Comparison of ENCODE assay signal across 18 cellular contexts in genomic region chr12:131087991-131088700, GRCh38.
DNase-seq lines count a peak whose midpoint lies in the region; ATAC-seq and TF ChIP-seq lines count a peak whose summit lies in the region.
"Had no signal": no experiment of that assay in that cellular context is flagged by ENCODE, and none has a peak within 500 bp of the region (broad histone marks: within the 10 kb centered on the region; RNA-seq: fewer than 3 reads in every experiment).

No MANE protein-coding gene starts in this region.

- no peaks in the 10 kb centered on the region for H4K20me1 ChIP-seq in H9 (ENCODE audit: control insufficient read depth, insufficient read depth, insufficient read length)

- no peak overlapping the region for H4K91ac ChIP-seq in H9 (ENCODE audit: insufficient read length, low read depth, low read length)

- no peak overlapping the region for H2BK120ac ChIP-seq in H9 (ENCODE audit: low read depth, low read length, poor library complexity, severe bottlenecking)

- ATAC-seq in lower lobe of right lung, result no peak
- ATAC-seq in stimulated activated naive CD8-positive, alpha-beta T cell treated with anti-CD3 and anti-CD28 coated beads, Interleukin-15, Interleukin-2, amounts not matched to agents 100 U/mL and 50 U/mL, for 24 hours, result no peak
- ATAC-seq: HCT116 had no signal

- H3K56ac ChIP-seq in H9 (ENCODE audit: insufficient read length, low read depth, low read length), result no peak overlapping the region

- no peaks in the 10 kb centered on the region for H3K27me3 Mint-ChIP-seq in H9 (ENCODE audit: low read depth)

- H3K79me1 ChIP-seq in H9 (ENCODE audit: insufficient read depth, low read depth, low read length, poor library complexity, severe bottlenecking), result no peaks in the 10 kb centered on the region

- no peak overlapping the region for H3K27ac ChIP-seq in H9 (ENCODE audit: insufficient read length, low read depth, low read length)
- H3K27ac ChIP-seq in adrenal gland, result no peak overlapping the region
- H3K27ac ChIP-seq in lower lobe of right lung, result no peak overlapping the region
- no peak overlapping the region for H3K27ac ChIP-seq in suprapubic skin
- H3K27ac ChIP-seq in esophagus squamous epithelium, result no peak overlapping the region
- H3K27ac ChIP-seq: KMS-11, neutrophil had no signal

- H3K27me3 ChIP-seq in H9 (ENCODE audit: insufficient read depth, low read length) (no peaks in the 10 kb centered on the region), adrenal gland (no peaks in the 10 kb centered on the region), lower lobe of right lung (ENCODE audit: low read depth) (no peaks in the 10 kb centered on the region), suprapubic skin (peaks cover 8% of the 10 kb centered on the region), esophagus squamous epithelium (peaks cover 0 to 3% (median 0%) of the 10 kb centered on the region in 4 donors)

- no CpG with 5 or more reads among the region's 38 CpGs for WGBS in H9 (ENCODE audit: extremely low coverage, insufficient read length, low lambda C conversion rate)
- WGBS in adrenal gland, 4 donors, result 82 to 87% (median 85%) methylated on average over 29 to 38 of the region's 38 CpGs
- 78% methylated on average over 37 of the region's 38 CpGs for whole genome bisulfite sequencing in suprapubic skin
- WGBS in esophagus squamous epithelium, 2 donors, result 67 to 84% methylated on average over 10 to 20 of the region's 38 CpGs

- no peak overlapping the region; a peak in 1 of 7 replicates for H3K27ac Mint-ChIP-seq in H9
- H3K27ac Mint-ChIP-seq: activated naive CD4-positive, alpha-beta T cell treated with anti-CD3 and anti-CD28 coated beads, Interleukin-2, amount 10 ng/mL, durations not matched to agents 7 days and 5 days; T-helper 2 cell treated with Interferon-gamma antibody and Interleukin-4, amounts not matched to agents 5 μg/mL and 100 μg/mL, for 36 hours had no signal

- TF ChIP-seq CTCF in H9 (conservative IDR thresholded peaks at IDR 0.05), result no peak
- TF ChIP-seq CTCF in adrenal gland (IDR thresholded peaks at IDR 0.05), result no peak
- TF ChIP-seq CTCF in lower lobe of right lung (IDR thresholded peaks at IDR 0.05), result no peak
- no peak for TF ChIP-seq CTCF in suprapubic skin (IDR thresholded peaks at IDR 0.05)
- no peak for TF ChIP-seq CTCF in esophagus squamous epithelium (IDR thresholded peaks at IDR 0.05)

- H3K18ac ChIP-seq in H9 (ENCODE audit: insufficient read length, low read depth, low read length), result no peak overlapping the region

- H3K4ac ChIP-seq in H9 (ENCODE audit: low read depth, low read length), result no peak overlapping the region

- H2BK15ac ChIP-seq in H9 (ENCODE audit: low read depth, low read length), result no peak overlapping the region

- no peaks in the 10 kb centered on the region for H3K23me2 ChIP-seq in H9 (ENCODE audit: insufficient read length, low read depth, low read length, poor library complexity, severe bottlenecking)

- DNase-seq in H9 (peak; percentile 27), adrenal gland (peak in 4 of 7 donors; percentile 5 to 18 (median 6)), lower lobe of right lung (peak; percentile 40), suprapubic skin (ENCODE audit: low spot score in 2 of 2) (peak; percentile 52 to 72), esophagus squamous epithelium (lab: John Stamatoyannopoulos, UW) (no peak)
- DNase-seq in activated CD4-positive, CD25-positive, alpha-beta regulatory T cell treated with anti-CD3 and anti-CD28 coated beads, Interleukin-2, amount 50 U/mL, for 72 hours, result no peak
- DNase-seq in stimulated activated naive CD8-positive, alpha-beta T cell treated with anti-CD3 and anti-CD28 coated beads, Interleukin-15, Interleukin-2, amounts not matched to agents 100 U/mL and 50 U/mL, for 24 hours, result no peak
- DNase-seq: activated naive CD4-positive, alpha-beta T cell treated with anti-CD3 and anti-CD28 coated beads, Interleukin-2, amount 10 ng/mL, durations not matched to agents 7 days and 5 days; foreskin fibroblast; hippocampal formation; NCI-H1048; NCI-H2171; NCI-H748 treated with DMSO at 0.1 percent for 48 hours; OCI-M1 had no signal

- H3K4me2 ChIP-seq in H9 (ENCODE audit: insufficient read depth, insufficient read length, low read length), result no peak overlapping the region
- H3K4me2 ChIP-seq: KMS-11 had no signal

- TF ChIP-seq POLR2A in adrenal gland (IDR thresholded peaks at IDR 0.05) (no peak), suprapubic skin (IDR thresholded peaks at IDR 0.05) (no peak), esophagus squamous epithelium (IDR thresholded peaks at IDR 0.05) (no peak)

- H2BK20ac ChIP-seq in H9 (ENCODE audit: low read depth, low read length, poor library complexity, severe bottlenecking), result no peak overlapping the region

- no peak overlapping the region for H2BK5ac ChIP-seq in H9 (ENCODE audit: insufficient read length, low read length)

- H2BK12ac ChIP-seq in H9 (ENCODE audit: insufficient read length, low read depth, low read length), result no peak overlapping the region

- H2AK5ac ChIP-seq in H9 (ENCODE audit: insufficient read length, low read length), result no peak overlapping the region

- no peaks in the 10 kb centered on the region for H3K9me3 ChIP-seq in H9 (ENCODE audit: control insufficient read depth, low read depth, low read length)
- H3K9me3 ChIP-seq in adrenal gland (replicated peaks in 1 of 3), result no peaks in the 10 kb centered on the region
- no peaks in the 10 kb centered on the region for H3K9me3 ChIP-seq in lower lobe of right lung
- no peaks in the 10 kb centered on the region for H3K9me3 ChIP-seq in suprapubic skin
- H3K9me3 ChIP-seq in esophagus squamous epithelium, result no peaks in the 10 kb centered on the region
- H3K9me3 ChIP-seq: neutrophil had no signal

- H3T11ph ChIP-seq in H9 (ENCODE audit: low read length), result no peak overlapping the region

- H3K4me3 Mint-ChIP-seq in H9, result no peak overlapping the region
- H3K4me3 Mint-ChIP-seq: activated naive CD4-positive, alpha-beta T cell treated with anti-CD3 and anti-CD28 coated beads, Interleukin-2, amount 10 ng/mL, durations not matched to agents 7 days and 5 days; T-helper 2 cell treated with Interferon-gamma antibody and Interleukin-4, amounts not matched to agents 5 μg/mL and 100 μg/mL, for 36 hours had no signal

- no peak overlapping the region for H4K5ac ChIP-seq in H9 (ENCODE audit: insufficient read length, low read depth, low read length)

- no peak overlapping the region for H3K4me3 ChIP-seq in adrenal gland
- no peak overlapping the region for H3K4me3 ChIP-seq in lower lobe of right lung
- H3K4me3 ChIP-seq in suprapubic skin, result no peak overlapping the region
- no peak overlapping the region for H3K4me3 ChIP-seq in esophagus squamous epithelium

- no peaks in the 10 kb centered on the region for H3K79me2 ChIP-seq in H9 (ENCODE audit: insufficient read depth, low read length)

- no peak overlapping the region for H2AFZ ChIP-seq in H9 (ENCODE audit: low read length)

- no peaks in the 10 kb centered on the region for H3K4me1 ChIP-seq in H9 (ENCODE audit: insufficient read depth, low read length)
- no peaks in the 10 kb centered on the region for H3K4me1 ChIP-seq in adrenal gland (replicated peaks in 1 of 2)
- no peaks in the 10 kb centered on the region for H3K4me1 ChIP-seq in lower lobe of right lung
- peaks cover 3% of the 10 kb centered on the region for H3K4me1 ChIP-seq in suprapubic skin
- H3K4me1 ChIP-seq in esophagus squamous epithelium, result peaks cover under 1 to 2% (median 1%) of the 10 kb centered on the region in 3 donors

- no peak for TF ChIP-seq EP300 in suprapubic skin (IDR thresholded peaks at IDR 0.05)

- intact Hi-C loops in adrenal gland (cut with DNase I), result no loop called here
- intact Hi-C loops in lower lobe of right lung (cut with DNase I), result no loop called here
- intact Hi-C loops in esophagus squamous epithelium (cut with DNase I), result no loop called here

- no peak overlapping the region for H3K23ac ChIP-seq in H9 (ENCODE audit: insufficient read length, low read depth, low read length)

- H3K36me3 Mint-ChIP-seq in H9 (ENCODE audit: insufficient read depth in 1 of 3, low read depth in 3 of 3), result no peaks in the 10 kb centered on the region
- H3K36me3 Mint-ChIP-seq: activated naive CD4-positive, alpha-beta T cell treated with anti-CD3 and anti-CD28 coated beads, Interleukin-2, amount 10 ng/mL, durations not matched to agents 7 days and 5 days had no signal

- no peaks in the 10 kb centered on the region for H3K36me3 ChIP-seq in adrenal gland (replicated peaks in 1 of 2)
- H3K36me3 ChIP-seq in lower lobe of right lung, result peaks cover 37% of the 10 kb centered on the region
- H3K36me3 ChIP-seq in suprapubic skin, result no peaks in the 10 kb centered on the region
- H3K36me3 ChIP-seq in esophagus squamous epithelium, result peaks cover 0 to 5% (median 0%) of the 10 kb centered on the region in 3 donors
- H3K36me3 ChIP-seq: neutrophil had no signal

- no peak overlapping the region; the same call in 1 of the 2 replicates for H3K14ac ChIP-seq in H9 (ENCODE audit: insufficient read depth, low read length)

- H4K8ac ChIP-seq in H9 (replicated peaks; ENCODE audit: insufficient read length, low read depth, low read length), result no peak overlapping the region

- H3K9me3 Mint-ChIP-seq in H9, result no peaks in the 10 kb centered on the region
- H3K9me3 Mint-ChIP-seq: activated naive CD4-positive, alpha-beta T cell treated with anti-CD3 and anti-CD28 coated beads, Interleukin-2, amount 10 ng/mL, durations not matched to agents 7 days and 5 days; T-helper 2 cell treated with Interferon-gamma antibody and Interleukin-4, amounts not matched to agents 5 μg/mL and 100 μg/mL, for 36 hours had no signal

- H3K4me1 Mint-ChIP-seq in H9, result no peaks in the 10 kb centered on the region
- H3K4me1 Mint-ChIP-seq: activated naive CD4-positive, alpha-beta T cell treated with anti-CD3 and anti-CD28 coated beads, Interleukin-2, amount 10 ng/mL, durations not matched to agents 7 days and 5 days had no signal

- no peak overlapping the region for H3K9ac ChIP-seq in H9 (ENCODE audit: extremely low read depth, insufficient read length, low read length)
- H3K9ac ChIP-seq: KMS-11 had no signal

Comparison
In these comparisons a context has a peak if more than half of its experiments do, and no peak if none do; other contexts are left out.
1. DNase-seq: peak in H9 (single experiment), adrenal gland (4 of 7), lower lobe of right lung (single experiment) and suprapubic skin (2 of 2); none in activated CD4-positive, CD25-positive, alpha-beta regulatory T cell treated with anti-CD3 and anti-CD28 coated beads, Interleukin-2, amount 50 U/mL, for 72 hours (single experiment), esophagus squamous epithelium (single experiment) and stimulated activated naive CD8-positive, alpha-beta T cell treated with anti-CD3 and anti-CD28 coated beads, Interleukin-15, Interleukin-2, amounts not matched to agents 100 U/mL and 50 U/mL, for 24 hours (single experiment).